Comparison of ENCODE assay signal across 18 cellular contexts in the genomic region with DNA sequence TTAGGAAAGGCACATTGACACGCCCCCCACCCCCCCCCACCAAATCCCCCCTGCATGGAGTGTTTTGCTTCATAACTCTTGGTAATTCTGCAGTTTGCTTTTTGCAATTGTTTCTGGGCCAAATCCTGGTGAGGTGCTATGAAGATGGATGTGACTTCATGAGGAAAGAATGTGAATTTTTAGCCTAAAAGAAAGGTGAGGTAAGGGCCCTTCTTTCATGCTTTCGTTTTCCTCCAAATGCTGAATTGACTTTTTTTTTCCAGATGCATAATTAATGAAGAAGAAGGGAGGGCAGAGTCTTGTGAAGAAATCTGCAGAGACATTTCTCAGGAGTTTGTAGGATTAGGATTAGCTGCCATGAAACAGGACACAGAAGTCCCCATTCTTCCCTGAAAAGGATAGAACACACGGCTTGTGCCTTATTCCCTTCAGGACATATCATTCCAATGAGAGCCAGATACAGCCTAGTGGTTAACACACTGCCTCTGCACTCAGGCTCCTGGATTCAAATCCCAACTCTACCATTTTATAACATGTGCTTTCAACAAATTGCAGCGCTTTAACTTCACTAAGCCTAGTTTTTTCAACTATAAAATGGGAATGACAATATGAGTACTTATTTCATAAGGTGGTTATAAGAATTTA. TPM values are rescaled to one million over a fixed set of nuclear protein-coding genes. Genes with fewer than 3 reads are reported as not detected.
DNase-seq lines count a peak whose midpoint lies in the region; ATAC-seq, FAIRE-seq and TF ChIP-seq lines count a peak whose summit lies in the region.
"Had no signal": no experiment of that assay in that cellular context is flagged by ENCODE, and none has a peak within 500 bp of the region (broad histone marks: within the 10 kb centered on the region; RNA-seq: fewer than 3 reads in every experiment).

No MANE protein-coding gene starts in this region.

- 37% methylated on average over 4 of the region's 4 CpGs; no CpG with 5 or more reads in 1 of the 2 experiments for WGBS in H1 (ENCODE audit: extremely low coverage in 1 of 2, insufficient coverage in 1 of 2, insufficient read length in 1 of 2, insufficient replicate concordance in 2 of 2, low coverage in 1 of 2, low lambda C conversion rate in 2 of 2, missing lambda C conversion rate in 1 of 2), 2 experiments
- WGBS in mesendoderm (ENCODE audit: extremely low coverage, insufficient coverage, low lambda C conversion rate): no CpG with 5 or more reads among the region's 4 CpGs

- H3K79me2 ChIP-seq in H1 (ENCODE audit: control insufficient read depth in 1 of 2, insufficient read depth in 2 of 2, low read length in 2 of 2): no peaks in the 10 kb centered on the region
- H3K79me2 ChIP-seq in mesendoderm (ENCODE audit: control insufficient read depth, insufficient read depth, low read length): no peaks in the 10 kb centered on the region

- H2BK15ac ChIP-seq in H1 (ENCODE audit: low read length) (peak overlapping the region; percentile 16; the same call in 1 of the 2 replicates), mesendoderm (replicated peaks; ENCODE audit: low read depth) (no peak overlapping the region)

- H3K14ac ChIP-seq in H1 (ENCODE audit: insufficient read length): no peak overlapping the region

- H3K27ac ChIP-seq in A673 (ENCODE audit: low read depth, low read length, poor library complexity, severe bottlenecking): no peak overlapping the region
- no peak overlapping the region for H3K27ac ChIP-seq in H1 (ENCODE audit: low read depth, low read length)
- H3K27ac ChIP-seq in mesendoderm (ENCODE audit: low read depth, low read length): peak overlapping the region; percentile 38
- H3K27ac ChIP-seq: 22Rv1, A549, BLaER1 had no signal

- H2BK12ac ChIP-seq in H1 (ENCODE audit: low read depth, low read length): no peak overlapping the region

- H2BK20ac ChIP-seq in H1 (ENCODE audit: low read length): no peak overlapping the region

- H3K9me3 ChIP-seq in A673 (ENCODE audit: low read depth, low read length, poor library complexity, severe bottlenecking) (no peaks in the 10 kb centered on the region), H1 (ENCODE audit: insufficient read depth in 2 of 2, low read depth in 1 of 2, low read length in 1 of 2) (no peaks in the 10 kb centered on the region)
- H3K9me3 ChIP-seq: A549, HAP-1 had no signal

- no peak for TF ChIP-seq RAD21 in H1 (IDR thresholded peaks at IDR 0.05 in 1 of 2, conservative IDR thresholded peaks at IDR 0.05 in 1 of 2; ENCODE audit: low read depth in 2 of 2, low read length in 2 of 2)

- H4K5ac ChIP-seq in H1 (ENCODE audit: insufficient read length, low read depth, low read length) (no peak overlapping the region), mesendoderm (ENCODE audit: low read length) (no peak overlapping the region)

- H3K4me3 Mint-ChIP-seq in progenitor cell of endocrine pancreas (ENCODE audit: low read depth): no peak overlapping the region
- H3K4me3 Mint-ChIP-seq: CD14-positive monocyte; CD4-positive, alpha-beta memory T cell had no signal

- ATAC-seq in HG03457 (IDR thresholded peaks at IDR 0.05; ENCODE audit: unreplicated experiment): no peak
- ATAC-seq: A549 had no signal

- CTCF ChIA-PET in A673 (lab: Charles Lee) (no interaction called here), H1 (lab: Charles Lee; ENCODE audit: partially characterized antibody) (interaction anchor here (0.7 to 1.3 kb wide), 2 partner anchors 15 to 208 kb away, joined by 3 read pairs; no protein-coding TSS in a partner anchor)

- no peaks in the 10 kb centered on the region for H3K9me3 Mint-ChIP-seq in progenitor cell of endocrine pancreas (ENCODE audit: low read depth)

- no peak overlapping the region for H2BK5ac ChIP-seq in H1 (ENCODE audit: low read depth, low read length)
- H2BK5ac ChIP-seq in mesendoderm (ENCODE audit: low read length): no peak overlapping the region

- no peaks in the 10 kb centered on the region for H3K23me2 ChIP-seq in H1 (ENCODE audit: low read depth, low read length)

- no TSS peak for BruUV-seq in A673 (replicated peaks; lab: Mats Ljungman, UMichigan)

- H2BK120ac ChIP-seq in H1 (replicated peaks; ENCODE audit: low read depth, low read length) (no peak overlapping the region), mesendoderm (ENCODE audit: low read depth, low read length) (peak overlapping the region; percentile 45)

- no peak for TF ChIP-seq POLR2A in H1 (IDR thresholded peaks at IDR 0.05; ENCODE audit: control extremely low read depth in 1 of 2, low read depth in 2 of 2, low read length in 2 of 2)

- intact Hi-C loops in A673 (cut with micrococcal nuclease; ENCODE audit: unreplicated experiment): no loop called here

- no peaks in the 10 kb centered on the region for H4K20me1 ChIP-seq in H1 (replicated peaks in 1 of 2; ENCODE audit: control insufficient read depth in 1 of 2, insufficient read depth in 2 of 2, low read length in 2 of 2)
- H4K20me1 ChIP-seq: BLaER1 had no signal

- H3K27me3 ChIP-seq in A673 (replicated peaks; ENCODE audit: insufficient read depth, low read depth, low read length, poor library complexity) (peaks cover 33% of the 10 kb centered on the region), H1 (replicated peaks in 1 of 4; ENCODE audit: control insufficient read depth in 3 of 4, extremely low read depth in 1 of 4, insufficient read depth in 3 of 4, low read length in 3 of 4) (no peaks in the 10 kb centered on the region), mesendoderm (ENCODE audit: insufficient read depth, low read length, poor library complexity) (no peaks in the 10 kb centered on the region)
- H3K27me3 ChIP-seq: BLaER1 had no signal

- H3K4me1 Mint-ChIP-seq in progenitor cell of endocrine pancreas (ENCODE audit: low read depth): peaks cover 14% of the 10 kb centered on the region
- H3K4me1 Mint-ChIP-seq: CD14-positive monocyte; CD4-positive, alpha-beta memory T cell had no signal

- H3K9ac ChIP-seq in H1 (replicated peaks in 1 of 4; ENCODE audit: extremely low read depth in 1 of 4, low read depth in 3 of 4, low read length in 3 of 4): no peak overlapping the region
- no peak overlapping the region for H3K9ac ChIP-seq in mesendoderm (ENCODE audit: low read length)
- H3K9ac ChIP-seq: BLaER1 had no signal

- H3K36me3 ChIP-seq in A673 (ENCODE audit: insufficient read depth, low read length, poor library complexity, severe bottlenecking) (no peaks in the 10 kb centered on the region), H1 (ENCODE audit: control insufficient read depth in 2 of 4, insufficient read depth in 4 of 4, low read length in 3 of 4) (no peaks in the 10 kb centered on the region), mesendoderm (ENCODE audit: control insufficient read depth, insufficient read depth, low read length) (no peaks in the 10 kb centered on the region)
- H3K36me3 ChIP-seq: BLaER1, HAP-1 had no signal

- H3K4ac ChIP-seq in H1 (replicated peaks; ENCODE audit: insufficient read length, low read depth, low read length) (no peak overlapping the region), mesendoderm (ENCODE audit: low read depth, low read length) (no peak overlapping the region)

- no peak overlapping the region for H3K27ac Mint-ChIP-seq in progenitor cell of endocrine pancreas
- H3K27ac Mint-ChIP-seq: CD14-positive monocyte; CD4-positive, alpha-beta memory T cell had no signal

- no peaks in the 10 kb centered on the region for H3K79me1 ChIP-seq in H1 (ENCODE audit: low read depth, low read length)
- no peaks in the 10 kb centered on the region for H3K79me1 ChIP-seq in mesendoderm (ENCODE audit: low read length)

- no peak overlapping the region for H3K18ac ChIP-seq in H1 (ENCODE audit: extremely low read depth, low read length)
- H3K18ac ChIP-seq in mesendoderm (ENCODE audit: low read length): peak overlapping the region; percentile 92

- H3K56ac ChIP-seq in H1 (replicated peaks; ENCODE audit: insufficient read length, low read depth, low read length) (no peak overlapping the region), mesendoderm (ENCODE audit: low read length) (no peak overlapping the region)

- TF ChIP-seq CTCF in A673 (conservative IDR thresholded peaks at IDR 0.05; ENCODE audit: low read depth, low read length) (no peak), H1 (IDR thresholded peaks at IDR 0.05; ENCODE audit: control extremely low read depth in 1 of 3, insufficient read depth in 1 of 3, low read depth in 1 of 3, low read length in 3 of 3) (no peak), progenitor cell of endocrine pancreas (IDR thresholded peaks at IDR 0.05; ENCODE audit: unreplicated experiment) (no peak)

- no peak overlapping the region for H3K23ac ChIP-seq in H1 (ENCODE audit: insufficient read length)
- no peak overlapping the region for H3K23ac ChIP-seq in mesendoderm (ENCODE audit: low read length)

- peak; percentile 7 for FAIRE-seq in H1 (lab: Jason Lieb, UNC)
- FAIRE-seq: A549 had no signal

- H4K8ac ChIP-seq in H1 (ENCODE audit: extremely low read depth, insufficient read depth, low read length) (no peak overlapping the region), mesendoderm (ENCODE audit: low read depth, low read length) (peak overlapping the region; percentile 86)

- H3K36me3 Mint-ChIP-seq in progenitor cell of endocrine pancreas (ENCODE audit: insufficient read depth): no peaks in the 10 kb centered on the region
- H3K36me3 Mint-ChIP-seq: CD14-positive monocyte; CD4-positive, alpha-beta memory T cell had no signal

- H2AFZ ChIP-seq in H1 (ENCODE audit: low read length): 0 out of 2 replicates have a peak overlapping the region, but pooled peaks have one; percentile 49

- H2AK5ac ChIP-seq in H1 (ENCODE audit: low read depth, low read length) (no peak overlapping the region), mesendoderm (ENCODE audit: low read length) (no peak overlapping the region)

- DNase-seq in A673 (ENCODE audit: low spot score): peak; percentile 20
- DNase-seq in RPMI8226: peak; percentile 4
- no peak for DNase-seq in H1 (ENCODE audit: low read depth in 1 of 2, low spot score in 2 of 2)
- peak; percentile 86 for DNase-seq in mesendoderm
- no peak for DNase-seq in progenitor cell of endocrine pancreas (ENCODE audit: low spot score, unreplicated experiment)
- DNase-seq in superior temporal gyrus (ENCODE audit: extremely low spot score): no peak
- DNase-seq in stimulated activated CD4-positive, alpha-beta T cell treated with anti-CD3 and anti-CD28 coated beads, Interleukin-2, amount 100 ng/mL, for 48 hours: no peak
- DNase-seq: CD4-positive, alpha-beta memory T cell; DMS153; DMS79; GF-D8; GOT3 had no signal

- H4K91ac ChIP-seq in H1 (replicated peaks; ENCODE audit: insufficient read length, low read length): no peak overlapping the region

- H3K4me2 ChIP-seq in H1 (ENCODE audit: insufficient read depth in 1 of 2, low read depth in 2 of 2, low read length in 2 of 2) (0 out of 4 replicates have a peak overlapping the region, but pooled peaks of 1 of the 2 experiments have one; percentile 1), mesendoderm (ENCODE audit: low read length) (no peak overlapping the region)
- H3K4me2 ChIP-seq: A549, BLaER1 had no signal

- H3K4me3 ChIP-seq in A673 (ENCODE audit: low read depth, low read length, poor library complexity, severe bottlenecking) (no peak overlapping the region), H1 (ENCODE audit: extremely low read depth in 1 of 4, insufficient read depth in 2 of 4, low read depth in 3 of 4, low read length in 4 of 4) (no peak overlapping the region), mesendoderm (ENCODE audit: low read length) (no peak overlapping the region)
- H3K4me3 ChIP-seq: A549, BLaER1, HAP-1 had no signal

- no peaks in the 10 kb centered on the region for H3K4me1 ChIP-seq in A673 (ENCODE audit: insufficient read depth, low read length, poor library complexity, severe bottlenecking)
- peaks cover 0 to 7% (median 2%) of the 10 kb centered on the region in 4 experiments; a peak in 2 of 7 replicates for H3K4me1 ChIP-seq in H1 (replicated peaks in 1 of 4; ENCODE audit: control insufficient read depth in 3 of 4, insufficient read depth in 4 of 4, low read length in 3 of 4)
- no peaks in the 10 kb centered on the region for H3K4me1 ChIP-seq in mesendoderm (ENCODE audit: control insufficient read depth, low read depth, low read length)
- H3K4me1 ChIP-seq: A549, BLaER1, HAP-1 had no signal

- POLR2A ChIA-PET in A673 (lab: Charles Lee; ENCODE audit: low non-redundant PET) (no interaction called here), H1 (lab: Charles Lee; ENCODE audit: partially characterized antibody) (no interaction called here)

- no peak for TF ChIP-seq EP300 in H1 (IDR thresholded peaks at IDR 0.05; ENCODE audit: borderline replicate concordance in 1 of 2, low read depth in 2 of 2, low read length in 2 of 2)

- peaks cover 5% of the 10 kb centered on the region for H3K27me3 Mint-ChIP-seq in progenitor cell of endocrine pancreas

RNA-seq across cellular contexts. Expression of a gene that starts 19.6 kb away (rescaled TPM):
- total RNA-seq in A673 (2021) (18.6 and 22.4 TPM in 2 replicates), progenitor cell of endocrine pancreas (28.6 and 28.9 TPM in 2 replicates)
- 14.3 and 16.0 TPM in 2 replicates for total RNA-seq in H1 (2021; fragmentation: NEBNext Ultra II Directional; extraction: Animal tissue kit (Norgen Biotek cat#: 25700))
- 2.3 and 3.9 TPM in 2 replicates for polyA plus RNA-seq in H1 (2011; rRNA removed)
- 5.0 TPM for polyA plus RNA-seq in H1 (2011; cell fraction: cytosol; rRNA removed)
- 3.6 TPM for polyA plus RNA-seq in H1 (2011; cell fraction: nucleus; rRNA removed)
- 4.1 to 6.7 TPM (median 4.7 TPM) in 4 replicates for polyA plus RNA-seq in H1 (2012, experiment 1 of 2)
- polyA plus RNA-seq in H1 (2012, experiment 2 of 2): 0.54 TPM
- polyA plus RNA-seq in H1 (2013, experiment 1 of 2): 5.8 TPM
- 5.7 TPM for polyA plus RNA-seq in H1 (2013, experiment 2 of 2)
- polyA minus RNA-seq in H1 (2011; rRNA and poly(A)+ RNA removed): 24.5 and 25.3 TPM in 2 replicates
- polyA minus RNA-seq in H1 (2011; cell fraction: cytosol; rRNA and poly(A)+ RNA removed): 5.9 TPM
- 38.9 TPM for polyA minus RNA-seq in H1 (2011; cell fraction: nucleus; rRNA and poly(A)+ RNA removed)
- polyA plus RNA-seq in mesendoderm (2013, experiment 1 of 2): 6.0 TPM
- 6.6 TPM for polyA plus RNA-seq in mesendoderm (2013, experiment 2 of 2)

Comparison
In these comparisons a context has a peak if more than half of its experiments do, and no peak if none do; other contexts are left out.
1. DNase-seq: peak in A673 (single experiment), RPMI8226 (single experiment) and mesendoderm (single experiment); none in H1 (0 of 2), progenitor cell of endocrine pancreas (single experiment), superior temporal gyrus (single experiment) and stimulated activated CD4-positive, alpha-beta T cell treated with anti-CD3 and anti-CD28 coated beads, Interleukin-2, amount 100 ng/mL, for 48 hours (0 of 2).